8 cellular contexts compared by ENCODE assay signal in the genomic region with DNA sequence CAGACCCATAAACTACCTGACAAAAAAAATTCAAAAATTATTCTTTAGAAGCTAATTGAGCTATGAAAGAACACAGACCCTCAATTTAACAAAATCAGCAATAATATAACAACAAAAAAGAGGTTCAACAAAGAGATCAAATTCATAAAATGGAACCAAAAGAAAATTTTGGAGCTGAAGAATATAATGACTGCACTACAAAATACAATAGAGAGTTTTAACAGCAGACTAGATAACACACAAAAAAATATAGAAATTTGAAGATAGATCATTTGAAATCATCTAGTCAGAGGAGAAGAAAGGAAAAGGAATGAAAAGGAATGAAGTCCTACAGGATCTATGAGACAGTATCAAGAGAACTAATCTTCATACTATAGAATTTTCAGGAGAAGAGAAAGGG.
"Had no signal": no experiment of that assay in that cellular context is flagged by ENCODE, and none has a peak within 500 bp of the region (broad histone marks: within the 10 kb centered on the region; RNA-seq: fewer than 3 reads in every experiment).

No MANE protein-coding gene starts in this region.

- ATAC-seq: GM12878 had no signal

- FAIRE-seq: G401.6, GM12878, GM12891, GM12892, GM18507, GM19239 had no signal

- H3K4me3 ChIP-seq: GM12878 had no signal

- DNase-seq: GDM1, GF-D8 had no signal
